4 cellular contexts compared by ENCODE assay signal in genomic region chr10:46368956-46369355, GRCh38. TPM values are rescaled to one million over a fixed set of nuclear protein-coding genes. Genes with fewer than 3 reads are reported as not detected.
"Had no signal": no experiment of that assay in that cellular context is flagged by ENCODE, and none has a peak within 500 bp of the region (broad histone marks: within the 10 kb centered on the region; RNA-seq: fewer than 3 reads in every experiment).

No MANE protein-coding gene starts in this region.

RNA-seq across cellular contexts. Expression of gene ANXA8L1, which starts 6.6 kb away (rescaled TPM):
- total RNA-seq: H4, H9, HT-29, K562 had no signal
- polyA plus RNA-seq: K562 had no signal
